1 cellular context compared by ENCODE assay signal in genomic region chr9:27538668-27539067, GRCh38.
TF ChIP-seq lines count a peak whose summit lies in the region.

No MANE protein-coding gene starts in this region.

TF ChIP-seq in HepG2, 621 proteins besides CTCF, POLR2A, EP300 and RAD21:
- TF ChIP-seq ZNF562 (CRISPR knock-in tag; IDR thresholded peaks at IDR 0.05; ENCODE audit: borderline replicate concordance) (no peak), TMF1 (CRISPR knock-in tag; IDR thresholded peaks at IDR 0.05; ENCODE audit: low read depth) (no peak), ZNF180 (CRISPR knock-in tag; IDR thresholded peaks at IDR 0.05; ENCODE audit: borderline replicate concordance, low read depth) (no peak), KLF13 (CRISPR knock-in tag; IDR thresholded peaks at IDR 0.05) (no peak), ZNF772 (CRISPR knock-in tag; IDR thresholded peaks at IDR 0.05) (no peak), ZNF709 (CRISPR knock-in tag; IDR thresholded peaks at IDR 0.05) (no peak), ZNF691 (CRISPR knock-in tag; IDR thresholded peaks at IDR 0.05; ENCODE audit: borderline replicate concordance, low read depth) (no peak), RBM22 (optimal IDR thresholded peaks at IDR 0.05; ENCODE audit: low read length) (no peak), NKX3-1 (CRISPR knock-in tag; IDR thresholded peaks at IDR 0.05) (no peak), POLR2AphosphoS5 (IDR thresholded peaks at IDR 0.05; ENCODE audit: low read depth, low read length) (no peak), NR3C1 (CRISPR knock-in tag; IDR thresholded peaks at IDR 0.05) (no peak), ZNF513 (CRISPR knock-in tag; conservative IDR thresholded peaks at IDR 0.05) (no peak), RAD51 (IDR thresholded peaks at IDR 0.05; ENCODE audit: borderline replicate concordance) (no peak), ZNF782 (CRISPR knock-in tag; IDR thresholded peaks at IDR 0.05; ENCODE audit: borderline replicate concordance) (no peak), ATF6 (CRISPR knock-in tag; conservative IDR thresholded peaks at IDR 0.05) (no peak), ZNF597 (CRISPR knock-in tag; IDR thresholded peaks at IDR 0.05) (no peak)
